Comparison of ENCODE assay signal across 10 cellular contexts in the genomic region with DNA sequence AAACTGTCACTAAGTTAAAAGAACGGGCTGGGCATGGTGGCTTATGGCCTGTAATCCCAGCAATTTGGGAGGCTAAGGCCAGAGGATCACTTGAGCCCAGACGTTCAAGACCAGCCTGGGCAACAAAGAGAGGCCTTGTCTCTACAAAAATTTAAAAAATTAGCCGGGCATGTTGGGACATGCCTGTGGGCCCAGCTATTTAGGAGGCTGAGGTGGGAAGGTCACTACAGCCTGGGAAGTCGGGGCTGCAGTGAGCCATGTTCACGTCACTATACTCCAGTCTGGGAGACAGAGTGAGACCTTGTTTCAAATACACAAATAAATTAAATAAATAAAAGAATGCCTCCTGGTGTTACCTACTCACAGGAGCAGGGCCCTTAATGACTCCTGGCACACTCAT.
DNase-seq lines count a peak whose midpoint lies in the region; ATAC-seq and TF ChIP-seq lines count a peak whose summit lies in the region.
"Had no signal": no experiment of that assay in that cellular context is flagged by ENCODE, and none has a peak within 500 bp of the region (broad histone marks: within the 10 kb centered on the region; RNA-seq: fewer than 3 reads in every experiment).

No MANE protein-coding gene starts in this region.

- intact Hi-C loops in mammary epithelial cell (cut with micrococcal nuclease): loop anchor here (5.0 kb wide), 2 partner anchors 67 to 153 kb away; a partner anchor contains a TSS
- intact Hi-C loops in right lobe of liver (cut with DNase I): loop anchor here in 1 of 2 donors (5.0 kb wide), 1 partner anchor 67 kb away; a partner anchor contains a TSS

- H3K9me3 ChIP-seq in mammary epithelial cell (replicated peaks; ENCODE audit: insufficient read depth, low read length) (peaks cover 2% of the 10 kb centered on the region), right lobe of liver (no peaks in the 10 kb centered on the region), suprapubic skin (no peaks in the 10 kb centered on the region)

- dilution Hi-C loops in mammary epithelial cell (cut with HindIII; ENCODE audit: low sequenced_read_pairs): no loop called here

- no peak overlapping the region for H3K4me3 ChIP-seq in mammary epithelial cell (replicated peaks in 1 of 3; ENCODE audit: insufficient read depth in 1 of 3, low read depth in 2 of 3, low read length in 3 of 3)
- H3K4me3 ChIP-seq in right lobe of liver: no peak overlapping the region
- no peak overlapping the region for H3K4me3 ChIP-seq in suprapubic skin

- H3K36me3 ChIP-seq in mammary epithelial cell (ENCODE audit: insufficient read depth, low read length) (peaks cover 9% of the 10 kb centered on the region), right lobe of liver (no peaks in the 10 kb centered on the region), suprapubic skin (no peaks in the 10 kb centered on the region)

- H3K79me2 ChIP-seq in mammary epithelial cell (ENCODE audit: insufficient read depth, low read length): peaks cover 86% of the 10 kb centered on the region

- peaks cover 70% of the 10 kb centered on the region for H3K4me1 ChIP-seq in mammary epithelial cell (ENCODE audit: insufficient read depth, low read length)
- H3K4me1 ChIP-seq in right lobe of liver: peaks cover 3 to 52% (median 4%) of the 10 kb centered on the region in 4 donors
- H3K4me1 ChIP-seq in suprapubic skin: peaks cover 59% of the 10 kb centered on the region

- no peak for TF ChIP-seq POLR2A in right lobe of liver (IDR thresholded peaks at IDR 0.05)
- TF ChIP-seq POLR2A in suprapubic skin (IDR thresholded peaks at IDR 0.05): no peak

- DNase-seq in NCI-H146 (lab: John Stamatoyannopoulos, UW) (peak; percentile 46), mammary epithelial cell (peak; percentile 68), right lobe of liver (no peak), suprapubic skin (ENCODE audit: low spot score in 2 of 2) (no peak), A172 (ENCODE audit: low spot score) (no peak), T1000 (lab: John Stamatoyannopoulos, UW) (no peak), AG08396 (ENCODE audit: low spot score) (no peak)
- DNase-seq in activated CD4-positive, alpha-beta T cell treated with anti-CD3 and anti-CD28 coated beads, Interleukin-2, amount 50 U/mL, for 1 hour: no peak
- DNase-seq: left colon, NCI-H2029 treated with DMSO at 0.1 percent for 48 hours had no signal

- in situ Hi-C loops in mammary epithelial cell (cut with MboI; ENCODE audit: low sequenced_read_pairs in 2 of 2): no loop called here

- no peak overlapping the region for H3K4me2 ChIP-seq in mammary epithelial cell (ENCODE audit: insufficient read depth, low read depth, low read length)

- no peaks in the 10 kb centered on the region for H4K20me1 ChIP-seq in mammary epithelial cell (ENCODE audit: insufficient read depth, low read length)

- H2AFZ ChIP-seq in mammary epithelial cell (ENCODE audit: low read depth, low read length): no peak overlapping the region

- ATAC-seq in right lobe of liver: no peak

- TF ChIP-seq CTCF in mammary epithelial cell (conservative IDR thresholded peaks at IDR 0.05 in 1 of 2, IDR thresholded peaks at IDR 0.05 in 1 of 2; ENCODE audit: extremely low read depth in 1 of 2, insufficient read depth in 1 of 2, low read depth in 1 of 2, low read length in 2 of 2) (no peak), right lobe of liver (IDR thresholded peaks at IDR 0.05) (no peak), suprapubic skin (IDR thresholded peaks at IDR 0.05) (no peak)

- CTCF ChIA-PET in mammary epithelial cell (lab: Charles Lee; ENCODE audit: low non-redundant PET): no interaction called here

- TF ChIP-seq EP300 in suprapubic skin (IDR thresholded peaks at IDR 0.05): no peak

- peak overlapping the region; percentile 25 for H3K9ac ChIP-seq in mammary epithelial cell (ENCODE audit: insufficient read depth, low read length)

- BruUV-seq in mammary epithelial cell (replicated peaks; lab: Mats Ljungman, UMichigan): no TSS peak

- H3K27me3 ChIP-seq in mammary epithelial cell (ENCODE audit: insufficient read depth, low read length): no peaks in the 10 kb centered on the region
- no peaks in the 10 kb centered on the region for H3K27me3 ChIP-seq in right lobe of liver
- no peaks in the 10 kb centered on the region for H3K27me3 ChIP-seq in suprapubic skin

- peak overlapping the region; percentile 98 for H3K27ac ChIP-seq in mammary epithelial cell (ENCODE audit: insufficient read depth, low read depth, low read length)
- H3K27ac ChIP-seq in right lobe of liver: peak overlapping the region in 2 of 3 donors; percentile 34 to 92
- peak overlapping the region; percentile 78 for H3K27ac ChIP-seq in suprapubic skin

- WGBS in mammary epithelial cell (ENCODE audit: low coverage, missing lambda C conversion rate): 60% methylated on average over 4 of the region's 5 CpGs
- 53% methylated on average over 5 of the region's 5 CpGs for WGBS in right lobe of liver (ENCODE audit: insufficient coverage, low coverage, low lambda C conversion rate, missing lambda C conversion rate)
- WGBS in suprapubic skin: 58% methylated on average over 5 of the region's 5 CpGs

Comparison
In these comparisons a context has a peak if more than half of its experiments do, and no peak if none do; other contexts are left out.
1. DNase-seq: peak in NCI-H146 (single experiment) and mammary epithelial cell (single experiment); none in right lobe of liver (0 of 3), suprapubic skin (0 of 2), activated CD4-positive, alpha-beta T cell treated with anti-CD3 and anti-CD28 coated beads, Interleukin-2, amount 50 U/mL, for 1 hour (single experiment), A172 (single experiment), T1000 (single experiment) and AG08396 (single experiment).
2. Peak in every context shown above with its lines, with median percentiles within 50 percentile points of each other: H3K27ac ChIP-seq.